8 cellular contexts compared by ENCODE assay signal in genomic region chr17:28848667-28849066, GRCh38. TPM values are rescaled to one million over a fixed set of nuclear protein-coding genes. Genes with fewer than 3 reads are reported as not detected.
DNase-seq lines count a peak whose midpoint lies in the region; ATAC-seq and TF ChIP-seq lines count a peak whose summit lies in the region.
"Not testable (repeated sequence)": the region's sequence is repeated elsewhere in the genome, so short reads cannot be mapped to it uniquely, and the experiment has no call there.

No MANE protein-coding gene starts in this region.

- DNase-seq in COLO668 (lab: John Stamatoyannopoulos, UW; ENCODE audit: unreplicated experiment), result peak; percentile 25
- peak; percentile 22 for DNase-seq in HT-29 (ENCODE audit: low spot score)
- DNase-seq in PC-9, result not testable (repeated sequence)
- peak; percentile 72 for DNase-seq in activated CD4-positive, alpha-beta T cell treated with anti-CD3 and anti-CD28 coated beads, Interleukin-2, amount 10 ng/mL, durations not matched to agents 7 days and 5 days
- DNase-seq in activated naive CD8-positive, alpha-beta T cell treated with anti-CD3 and anti-CD28 coated beads, Interleukin-2, amount 50 U/mL, for 24 hours, result peak; percentile 79
- peak; percentile 28 for DNase-seq in glutamatergic neuron
- peak; percentile 18 to 20 for DNase-seq in stimulated activated CD8-positive, alpha-beta memory T cell treated with anti-CD3 and anti-CD28 coated beads, Interleukin-7, amount 100 ng/mL, for 4 hours (ENCODE audit: low read depth in 2 of 2)

- not testable (repeated sequence) for H3K4me2 ChIP-seq in PC-9

- H3K4me3 Mint-ChIP-seq in activated CD4-positive, alpha-beta T cell treated with anti-CD3 and anti-CD28 coated beads, Interleukin-2, amount 10 ng/mL, durations not matched to agents 7 days and 5 days; activated naive CD8-positive, alpha-beta T cell treated with anti-CD3 and anti-CD28 coated beads, Interleukin-2, amount 50 U/mL, for 24 hours; glutamatergic neuron (ENCODE audit: unreplicated experiment): not testable (repeated sequence)

- not testable (repeated sequence) for H3K27ac Mint-ChIP-seq in activated CD4-positive, alpha-beta T cell treated with anti-CD3 and anti-CD28 coated beads, Interleukin-2, amount 10 ng/mL, durations not matched to agents 7 days and 5 days; activated naive CD8-positive, alpha-beta T cell treated with anti-CD3 and anti-CD28 coated beads, Interleukin-2, amount 50 U/mL, for 24 hours; glutamatergic neuron (ENCODE audit: unreplicated experiment)

- H3K27me3 Mint-ChIP-seq in activated CD4-positive, alpha-beta T cell treated with anti-CD3 and anti-CD28 coated beads, Interleukin-2, amount 10 ng/mL, durations not matched to agents 7 days and 5 days; activated naive CD8-positive, alpha-beta T cell treated with anti-CD3 and anti-CD28 coated beads, Interleukin-2, amount 50 U/mL, for 24 hours; glutamatergic neuron (ENCODE audit: unreplicated experiment): not testable (repeated sequence)

- H4K20me1 ChIP-seq in PC-9 (ENCODE audit: insufficient read depth), result not testable (repeated sequence)

- peaks cover 13% of the 10 kb centered on the region; the same call in 1 of the 2 replicates for H3F3A ChIP-seq in PC-9 (ENCODE audit: insufficient read depth, low read depth)

- not testable (repeated sequence) for H3K79me2 ChIP-seq in PC-9 (ENCODE audit: low read depth)

- H3K4me3 ChIP-seq in PC-9; neutrophil (ENCODE audit: low read depth in 1 of 2, low read length in 1 of 2): not testable (repeated sequence)

- H3K36me3 ChIP-seq in PC-9 (ENCODE audit: low read depth); neutrophil: not testable (repeated sequence)

- not testable (repeated sequence) for H3K9me2 ChIP-seq in PC-9 (ENCODE audit: insufficient read depth)

- not testable (repeated sequence) for H3K27ac ChIP-seq in PC-9, neutrophil

- intact Hi-C loops in PC-9 (cut with micrococcal nuclease; ENCODE audit: unreplicated experiment), result not testable (repeated sequence)

- POLR2A ChIA-PET in PC-9 (lab: Charles Lee; ENCODE audit: unreplicated experiment); activated CD4-positive, alpha-beta T cell treated with anti-CD3 and anti-CD28 coated beads, Interleukin-2, amount 10 ng/mL, durations not matched to agents 7 days and 5 days (lab: Charles Lee): not testable (repeated sequence)

- TF ChIP-seq CTCF in PC-9 (conservative IDR thresholded peaks at IDR 0.05) (peak; percentile 70), glutamatergic neuron (IDR thresholded peaks at IDR 0.05; ENCODE audit: partially characterized antibody, unreplicated experiment) (peak; percentile 74), neutrophil (IDR thresholded peaks at IDR 0.05) (peak; percentile 56)

- H3K36me3 Mint-ChIP-seq in activated CD4-positive, alpha-beta T cell treated with anti-CD3 and anti-CD28 coated beads, Interleukin-2, amount 10 ng/mL, durations not matched to agents 7 days and 5 days (ENCODE audit: low read depth); activated naive CD8-positive, alpha-beta T cell treated with anti-CD3 and anti-CD28 coated beads, Interleukin-2, amount 50 U/mL, for 24 hours (ENCODE audit: low read depth); glutamatergic neuron (ENCODE audit: unreplicated experiment): not testable (repeated sequence)

- H3K4me1 ChIP-seq in PC-9 (replicated peaks; ENCODE audit: insufficient read depth); neutrophil (ENCODE audit: control insufficient read depth in 1 of 2, insufficient read depth in 1 of 2, low read depth in 1 of 2, low read length in 1 of 2): not testable (repeated sequence)

- not testable (repeated sequence) for H2AFZ ChIP-seq in PC-9

- ATAC-seq in activated naive CD8-positive, alpha-beta T cell treated with anti-CD3 and anti-CD28 coated beads, Interleukin-2, amount 50 U/mL, for 24 hours, result peak; percentile 84

- H3K4me1 Mint-ChIP-seq in activated CD4-positive, alpha-beta T cell treated with anti-CD3 and anti-CD28 coated beads, Interleukin-2, amount 10 ng/mL, durations not matched to agents 7 days and 5 days; activated naive CD8-positive, alpha-beta T cell treated with anti-CD3 and anti-CD28 coated beads, Interleukin-2, amount 50 U/mL, for 24 hours; glutamatergic neuron (ENCODE audit: low read depth, unreplicated experiment): not testable (repeated sequence)

- H3K9me3 ChIP-seq in PC-9 (ENCODE audit: insufficient read depth, low read depth); neutrophil: not testable (repeated sequence)

- not testable (repeated sequence) for BruUV-seq in PC-9 (replicated peaks; lab: Mats Ljungman, UMichigan)

- CTCF ChIA-PET in PC-9 (lab: Charles Lee), result interaction anchor here (0.6 to 0.7 kb wide), 2 partner anchors 10 to 199 kb away, joined by 4 to 5 read pairs; no protein-coding TSS in a partner anchor
- CTCF ChIA-PET in activated CD4-positive, alpha-beta T cell treated with anti-CD3 and anti-CD28 coated beads, Interleukin-2, amount 10 ng/mL, durations not matched to agents 7 days and 5 days (lab: Charles Lee), result interaction anchor here (0.6 to 2.1 kb wide), 12 partner anchors 9 to 216 kb away, joined by 3 to 11 read pairs (median 4); partner anchors contain the start of gene TLCD1

- not testable (repeated sequence) for H3K9me3 Mint-ChIP-seq in activated CD4-positive, alpha-beta T cell treated with anti-CD3 and anti-CD28 coated beads, Interleukin-2, amount 10 ng/mL, durations not matched to agents 7 days and 5 days; activated naive CD8-positive, alpha-beta T cell treated with anti-CD3 and anti-CD28 coated beads, Interleukin-2, amount 50 U/mL, for 24 hours; glutamatergic neuron (ENCODE audit: unreplicated experiment)

- not testable (repeated sequence) for H3K27me3 ChIP-seq in PC-9 (ENCODE audit: insufficient read depth, low read depth); neutrophil

RNA-seq across cellular contexts. Expression of gene FAM222B, which starts 6.1 kb away (rescaled TPM):
- 9.5 and 13.0 TPM in 2 replicates for total RNA-seq in HT-29 (2014; rRNA removed; shearing (Covaris generic))
- total RNA-seq in PC-9 (2021), result 14.2 and 26.4 TPM in 2 replicates
- total RNA-seq in activated CD4-positive, alpha-beta T cell treated with anti-CD3 and anti-CD28 coated beads, Interleukin-2, amount 10 ng/mL, durations not matched to agents 7 days and 5 days, result 10 to 100 TPM; 15.7 to 17.9 TPM
- 44.0 TPM for total RNA-seq in glutamatergic neuron (ENCODE audit: unreplicated experiment)

RNA-seq across cellular contexts. Expression of gene ERAL1, which starts 6.1 kb away (rescaled TPM):
- 29.1 and 33.0 TPM in 2 replicates for total RNA-seq in HT-29 (2014; rRNA removed; shearing (Covaris generic))
- total RNA-seq in PC-9 (2021) (47.1 and 56.6 TPM in 2 replicates), glutamatergic neuron (ENCODE audit: unreplicated experiment) (53.3 TPM)
- 10 to 100 TPM; 40.8 to 42.9 TPM for total RNA-seq in activated CD4-positive, alpha-beta T cell treated with anti-CD3 and anti-CD28 coated beads, Interleukin-2, amount 10 ng/mL, durations not matched to agents 7 days and 5 days

RNA-seq across cellular contexts. Expression of gene FLOT2, which starts 48.9 kb away (rescaled TPM):
- 49.7 and 55.6 TPM in 2 replicates for total RNA-seq in HT-29 (2014; rRNA removed; shearing (Covaris generic))
- total RNA-seq in PC-9 (2021) (118 and 128 TPM in 2 replicates), glutamatergic neuron (ENCODE audit: unreplicated experiment) (143 TPM)
- 100 to 1,000 TPM; 200 to 212 TPM for total RNA-seq in activated CD4-positive, alpha-beta T cell treated with anti-CD3 and anti-CD28 coated beads, Interleukin-2, amount 10 ng/mL, durations not matched to agents 7 days and 5 days

RNA-seq across cellular contexts. Expression of gene DHRS13, which starts 54.2 kb away (rescaled TPM):
- total RNA-seq in HT-29 (2014; rRNA removed; shearing (Covaris generic)), result 15.2 and 17.6 TPM in 2 replicates
- total RNA-seq in PC-9 (2021), result 15.8 and 17.5 TPM in 2 replicates
- 10 to 100 TPM; 26.8 to 27.8 TPM for total RNA-seq in activated CD4-positive, alpha-beta T cell treated with anti-CD3 and anti-CD28 coated beads, Interleukin-2, amount 10 ng/mL, durations not matched to agents 7 days and 5 days
- total RNA-seq in glutamatergic neuron (ENCODE audit: unreplicated experiment), result 17.0 TPM
